16 cellular contexts compared by ENCODE assay signal in genomic region chr19:22527554-22527953, GRCh38.
DNase-seq lines count a peak whose midpoint lies in the region; ATAC-seq and TF ChIP-seq lines count a peak whose summit lies in the region.
"Had no signal": no experiment of that assay in that cellular context is flagged by ENCODE, and none has a peak within 500 bp of the region (broad histone marks: within the 10 kb centered on the region; RNA-seq: fewer than 3 reads in every experiment).

No MANE protein-coding gene starts in this region.

- H3K9me3 ChIP-seq in right cardiac atrium (ENCODE audit: control insufficient read depth, low read length) = no peaks in the 10 kb centered on the region
- H3K9me3 ChIP-seq in sigmoid colon = peaks cover 0 to 5% (median 0%) of the 10 kb centered on the region in 4 donors

- TF ChIP-seq CTCF in nephron progenitor cell (IDR thresholded peaks at IDR 0.05) = no peak
- no peak for TF ChIP-seq CTCF in sigmoid colon (IDR thresholded peaks at IDR 0.05)

- H3K36me3 Mint-ChIP-seq in nephron progenitor cell (ENCODE audit: low read depth) = no peaks in the 10 kb centered on the region
- H3K36me3 Mint-ChIP-seq in activated naive CD4-positive, alpha-beta T cell treated with anti-CD3 and anti-CD28 coated beads, Interleukin-2, amount 50 U/mL, for 72 hours = peaks cover 28 to 35% of the 10 kb centered on the region in 2 donors
- H3K36me3 Mint-ChIP-seq in stimulated activated effector memory CD8-positive, alpha-beta T cell treated with anti-CD3 and anti-CD28 coated beads, Interleukin-12 subunit alpha, Interleukin-12 subunit beta, amount 100 ng/mL, for 72 hours = no peaks in the 10 kb centered on the region
- H3K36me3 Mint-ChIP-seq: CD4-positive, CD25-positive, alpha-beta regulatory T cell had no signal

- H3K27me3 Mint-ChIP-seq in nephron progenitor cell (ENCODE audit: low read depth, poor library complexity) = peaks cover 3% of the 10 kb centered on the region

- no peak for TF ChIP-seq POLR2A in sigmoid colon (IDR thresholded peaks at IDR 0.05)

- TF ChIP-seq EP300 in sigmoid colon (IDR thresholded peaks at IDR 0.05) = no peak

- H3K9me3 Mint-ChIP-seq in nephron progenitor cell = peaks cover 96% of the 10 kb centered on the region
- H3K9me3 Mint-ChIP-seq in activated naive CD4-positive, alpha-beta T cell treated with anti-CD3 and anti-CD28 coated beads, Interleukin-2, amount 50 U/mL, for 72 hours = peaks cover 23 to 30% of the 10 kb centered on the region in 2 donors
- H3K9me3 Mint-ChIP-seq in stimulated activated effector memory CD8-positive, alpha-beta T cell treated with anti-CD3 and anti-CD28 coated beads, Interleukin-12 subunit alpha, Interleukin-12 subunit beta, amount 100 ng/mL, for 72 hours = peaks cover 11% of the 10 kb centered on the region

- H3K27ac ChIP-seq in right cardiac atrium (ENCODE audit: low read length) (no peak overlapping the region), sigmoid colon (peak overlapping the region in 3 of 4 donors; percentile 54 to 79 (median 64))
- H3K27ac ChIP-seq: BLaER1 treated with 17β-estradiol and CSF1 and Interleukin-3, amounts not matched to agents 10 nM and 100 nM; HL-60 had no signal

- H3K4me3 ChIP-seq in right cardiac atrium (ENCODE audit: low read length) (peak overlapping the region; percentile 38), sigmoid colon (peak overlapping the region in 3 of 4 donors; percentile 8 to 33 (median 27))
- H3K4me3 ChIP-seq: BLaER1 treated with 17β-estradiol and CSF1 and Interleukin-3, amounts not matched to agents 10 nM and 100 nM had no signal

- H3K4me3 Mint-ChIP-seq in nephron progenitor cell = no peak overlapping the region
- no peak overlapping the region for H3K4me3 Mint-ChIP-seq in stimulated activated effector memory CD8-positive, alpha-beta T cell treated with anti-CD3 and anti-CD28 coated beads, Interleukin-12 subunit alpha, Interleukin-12 subunit beta, amount 100 ng/mL, for 72 hours
- H3K4me3 Mint-ChIP-seq: CD4-positive, CD25-positive, alpha-beta regulatory T cell; HFFc6 had no signal

- no peaks in the 10 kb centered on the region for H3K4me1 Mint-ChIP-seq in nephron progenitor cell
- H3K4me1 Mint-ChIP-seq in stimulated activated effector memory CD8-positive, alpha-beta T cell treated with anti-CD3 and anti-CD28 coated beads, Interleukin-12 subunit alpha, Interleukin-12 subunit beta, amount 100 ng/mL, for 72 hours = no peaks in the 10 kb centered on the region
- H3K4me1 Mint-ChIP-seq: CD4-positive, CD25-positive, alpha-beta regulatory T cell had no signal

- H3K27me3 ChIP-seq in right cardiac atrium (ENCODE audit: control insufficient read depth, insufficient read depth) (no peaks in the 10 kb centered on the region), sigmoid colon (no peaks in the 10 kb centered on the region)
- H3K27me3 ChIP-seq: BLaER1 treated with 17β-estradiol and CSF1 and Interleukin-3, amounts not matched to agents 10 nM and 100 nM had no signal

- WGBS in right cardiac atrium = 31% methylated on average over 12 of the region's 12 CpGs
- 48 to 49% methylated on average over 12 of the region's 12 CpGs for WGBS in sigmoid colon, 2 donors

- peak overlapping the region; percentile 59 for H3K27ac Mint-ChIP-seq in nephron progenitor cell
- no peak overlapping the region for H3K27ac Mint-ChIP-seq in activated naive CD4-positive, alpha-beta T cell treated with anti-CD3 and anti-CD28 coated beads, Interleukin-2, amount 50 U/mL, for 72 hours
- no peak overlapping the region for H3K27ac Mint-ChIP-seq in stimulated activated effector memory CD8-positive, alpha-beta T cell treated with anti-CD3 and anti-CD28 coated beads, Interleukin-12 subunit alpha, Interleukin-12 subunit beta, amount 100 ng/mL, for 72 hours
- H3K27ac Mint-ChIP-seq: HFFc6 had no signal

- no peaks in the 10 kb centered on the region for H3K4me1 ChIP-seq in right cardiac atrium (ENCODE audit: control insufficient read depth, insufficient read depth, low read length)
- H3K4me1 ChIP-seq in sigmoid colon = peaks cover 0 to 30% (median 7%) of the 10 kb centered on the region in 4 donors
- H3K4me1 ChIP-seq: BLaER1 treated with 17β-estradiol and CSF1 and Interleukin-3, amounts not matched to agents 10 nM and 100 nM had no signal

- H3K36me3 ChIP-seq in sigmoid colon = no peaks in the 10 kb centered on the region
- H3K36me3 ChIP-seq: BLaER1 treated with 17β-estradiol and CSF1 and Interleukin-3, amounts not matched to agents 10 nM and 100 nM had no signal

- intact Hi-C loops in right cardiac atrium (cut with DNase I) (no loop called here), Right ventricle myocardium inferior (cut with DNase I) (no loop called here), sigmoid colon (cut with DNase I) (no loop called here)

- DNase-seq in right cardiac atrium (no peak), Right ventricle myocardium inferior (ENCODE audit: missing footprints) (no peak), nephron progenitor cell (no peak), sigmoid colon (no peak), globus pallidus (ENCODE audit: low spot score) (no peak), NCI-H1092 (lab: John Stamatoyannopoulos, UW) (no peak)
- no peak for DNase-seq in activated naive CD4-positive, alpha-beta T cell treated with anti-CD3 and anti-CD28 coated beads, Interleukin-2, amount 50 U/mL, for 72 hours (ENCODE audit: low spot score in 2 of 2)
- DNase-seq in stimulated activated effector memory CD8-positive, alpha-beta T cell treated with anti-CD3 and anti-CD28 coated beads, Interleukin-12 subunit alpha, Interleukin-12 subunit beta, amount 100 ng/mL, for 72 hours (ENCODE audit: low spot score in 2 of 2) = no peak
- DNase-seq: ACHN; CD4-positive, CD25-positive, alpha-beta regulatory T cell; DMS53; GF-D8; HCEC 1CT; HFFc6 had no signal

- no peak for ATAC-seq in right cardiac atrium
- no peak for ATAC-seq in Right ventricle myocardium inferior
- ATAC-seq in activated naive CD4-positive, alpha-beta T cell treated with anti-CD3 and anti-CD28 coated beads, Interleukin-2, amount 50 U/mL, for 72 hours = no peak
- ATAC-seq in stimulated activated effector memory CD8-positive, alpha-beta T cell treated with anti-CD3 and anti-CD28 coated beads, Interleukin-12 subunit alpha, Interleukin-12 subunit beta, amount 100 ng/mL, for 72 hours = no peak
